1 cellular context compared by ENCODE assay signal in genomic region chr3:64501298-64501906, GRCh38.
TF ChIP-seq lines count a peak whose summit lies in the region.

No MANE protein-coding gene starts in this region.

TF ChIP-seq in WTC11, 78 proteins besides CTCF, POLR2A, EP300 and RAD21 (continued from another document):
- no peak for TF ChIP-seq ZNF532 (CRISPR knock-in tag; IDR thresholded peaks at IDR 0.05; ENCODE audit: borderline replicate concordance)
- TF ChIP-seq ZNF396 (CRISPR knock-in tag; IDR thresholded peaks at IDR 0.05; ENCODE audit: borderline replicate concordance): no peak
- no peak for TF ChIP-seq ERG (CRISPR knock-in tag; IDR thresholded peaks at IDR 0.05)
- no peak for TF ChIP-seq ETV6 (CRISPR knock-in tag; IDR thresholded peaks at IDR 0.05)
- no peak for TF ChIP-seq TEAD1 (CRISPR knock-in tag; IDR thresholded peaks at IDR 0.05)
- no peak for TF ChIP-seq ZNF425 (CRISPR knock-in tag; conservative IDR thresholded peaks at IDR 0.05)
- TF ChIP-seq JUN (CRISPR knock-in tag; IDR thresholded peaks at IDR 0.05): no peak
- TF ChIP-seq USF2 (CRISPR knock-in tag; IDR thresholded peaks at IDR 0.05): no peak
